27 cellular contexts compared by ENCODE assay signal in the genomic region with DNA sequence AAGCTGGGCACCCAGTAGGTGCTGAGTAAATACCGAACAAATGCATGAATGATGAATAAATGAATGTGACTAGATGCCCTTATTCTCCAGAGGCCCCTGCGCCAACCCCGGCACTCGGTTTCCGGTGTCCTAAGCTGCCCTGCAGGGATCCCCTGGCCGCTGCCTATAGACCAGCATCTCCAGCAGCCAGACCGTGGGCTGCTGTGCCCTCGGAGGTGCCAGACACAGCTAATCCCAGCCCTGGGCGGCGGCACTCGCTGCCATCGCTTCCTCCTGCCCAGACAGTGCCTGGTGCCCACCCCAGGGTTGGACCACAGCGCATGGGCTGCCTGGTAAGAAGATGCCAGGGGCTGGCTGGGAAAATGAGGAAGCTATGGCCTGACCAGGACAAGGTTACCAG. TPM values are rescaled to one million over a fixed set of nuclear protein-coding genes. Genes with fewer than 3 reads are reported as not detected.
A peak's percentile ranks its signal among the peaks of the same experiment; 100 is the strongest.
DNase-seq lines count a peak whose midpoint lies in the region; ATAC-seq and TF ChIP-seq lines count a peak whose summit lies in the region.
"Had no signal": no experiment of that assay in that cellular context is flagged by ENCODE, and none has a peak within 500 bp of the region (broad histone marks: within the 10 kb centered on the region; RNA-seq: fewer than 3 reads in every experiment).

No MANE protein-coding gene starts in this region.

- H2BK5ac ChIP-seq in mesenchymal stem cell (ENCODE audit: low read depth, low read length, poor library complexity, severe bottlenecking): peak overlapping the region; percentile 11

- 96% methylated on average over 13 of the region's 13 CpGs for WGBS in mesenchymal stem cell
- 88% methylated on average over 13 of the region's 13 CpGs for WGBS in smooth muscle cell (ENCODE audit: low lambda C conversion rate)

- H3K4ac ChIP-seq in mesenchymal stem cell (ENCODE audit: low read depth in 1 of 2, low read length in 2 of 2): peak overlapping the region; percentile 60 to 85

- H2BK120ac ChIP-seq in mesenchymal stem cell (ENCODE audit: low read depth, low read length): peak overlapping the region; percentile 43

- H3K23ac ChIP-seq in mesenchymal stem cell (ENCODE audit: low read length in 2 of 2): peak overlapping the region in 1 of 2 experiments; percentile 59

- H3K36me3 ChIP-seq in ACC112 (ENCODE audit: insufficient read depth, low read length) (no peaks in the 10 kb centered on the region), SK-N-MC (ENCODE audit: insufficient read depth, low read length) (no peaks in the 10 kb centered on the region), mesenchymal stem cell (ENCODE audit: control insufficient read depth in 1 of 2, insufficient read depth in 2 of 2, low read depth in 1 of 2, low read length in 2 of 2) (peaks cover 0 to 7% of the 10 kb centered on the region in 2 experiments), smooth muscle cell (ENCODE audit: low read depth) (no peaks in the 10 kb centered on the region)
- H3K36me3 ChIP-seq: esophagus muscularis mucosa, heart right ventricle, lower lobe of right lung, ovary had no signal

- H2BK15ac ChIP-seq in mesenchymal stem cell (ENCODE audit: low read depth, poor library complexity, severe bottlenecking): peak overlapping the region; percentile 85

- H2AFZ ChIP-seq in ACC112 (ENCODE audit: low read length, unreplicated experiment): no peak overlapping the region
- no peak overlapping the region for H2AFZ ChIP-seq in mesenchymal stem cell (ENCODE audit: low read depth, low read length)
- H2AFZ ChIP-seq in smooth muscle cell (ENCODE audit: low read depth): no peak overlapping the region

- H3K27ac ChIP-seq in ACC112 (ENCODE audit: low read depth, low read length): peak overlapping the region; percentile 93
- 0 out of 2 replicates have a peak overlapping the region, but pooled peaks have one; percentile 33 for H3K27ac ChIP-seq in SK-N-MC
- H3K27ac ChIP-seq in mesenchymal stem cell (ENCODE audit: low read length, poor library complexity, severe bottlenecking): peak overlapping the region; percentile 98
- peak overlapping the region; percentile 98 for H3K27ac ChIP-seq in smooth muscle cell (ENCODE audit: low read depth)
- H3K27ac ChIP-seq: body of pancreas, heart right ventricle, lower lobe of right lung, ovary had no signal

- peak overlapping the region; percentile 35 to 98 for H3K18ac ChIP-seq in mesenchymal stem cell (ENCODE audit: low read depth in 1 of 2, low read length in 2 of 2)

- peaks cover 62% of the 10 kb centered on the region for H3F3A ChIP-seq in smooth muscle cell (ENCODE audit: low read depth)

- H3K79me1 ChIP-seq in mesenchymal stem cell (replicated peaks; ENCODE audit: low read length, poor library complexity, severe bottlenecking): peaks cover 4% of the 10 kb centered on the region

- peak overlapping the region; percentile 80 for H4K8ac ChIP-seq in mesenchymal stem cell (ENCODE audit: low read length)

- peaks cover 38% of the 10 kb centered on the region for H4K20me1 ChIP-seq in smooth muscle cell (ENCODE audit: low read depth)

- H4K91ac ChIP-seq in mesenchymal stem cell (ENCODE audit: low read length): peak overlapping the region; percentile 93

- H3K9ac ChIP-seq in SK-N-MC (ENCODE audit: insufficient read length) (no peak overlapping the region), mesenchymal stem cell (ENCODE audit: low read length) (peak overlapping the region; percentile 87), smooth muscle cell (ENCODE audit: low read depth) (peak overlapping the region; percentile 70)

- no peaks in the 10 kb centered on the region for H3K9me3 ChIP-seq in SK-N-MC (ENCODE audit: low read depth, low read length)
- no peaks in the 10 kb centered on the region for H3K9me3 ChIP-seq in mesenchymal stem cell (ENCODE audit: control insufficient read depth, low read length)
- H3K9me3 ChIP-seq in smooth muscle cell (replicated peaks; ENCODE audit: low read depth): no peaks in the 10 kb centered on the region
- H3K9me3 ChIP-seq: body of pancreas, esophagus muscularis mucosa, heart right ventricle, lower lobe of right lung, ovary had no signal

- H3K27me3 ChIP-seq in ACC112 (ENCODE audit: insufficient read depth, low read length): no peaks in the 10 kb centered on the region
- H3K27me3 ChIP-seq in mesenchymal stem cell (ENCODE audit: control insufficient read depth in 1 of 2, insufficient read depth in 1 of 2, low read length in 2 of 2): no peaks in the 10 kb centered on the region
- no peaks in the 10 kb centered on the region for H3K27me3 ChIP-seq in smooth muscle cell (ENCODE audit: low read depth)
- H3K27me3 ChIP-seq: body of pancreas, ovary had no signal

- peak overlapping the region; percentile 84 for H2AK5ac ChIP-seq in mesenchymal stem cell (ENCODE audit: low read length, severe bottlenecking)

- H3K4me1 ChIP-seq in ACC112 (ENCODE audit: control insufficient read depth, insufficient read depth, low read length, unreplicated experiment): peaks cover 87% of the 10 kb centered on the region
- peaks cover 61% of the 10 kb centered on the region for H3K4me1 ChIP-seq in mesenchymal stem cell (ENCODE audit: control insufficient read depth, insufficient read depth, low read depth, low read length)
- H3K4me1 ChIP-seq in smooth muscle cell (ENCODE audit: low read depth): peaks cover 56% of the 10 kb centered on the region

- ATAC-seq in GM21528 (IDR thresholded peaks at IDR 0.05; ENCODE audit: low FRiP score, unreplicated experiment) (no peak), GM21447 (IDR thresholded peaks at IDR 0.05; ENCODE audit: unreplicated experiment) (no peak), HG02938 (IDR thresholded peaks at IDR 0.05; ENCODE audit: unreplicated experiment) (no peak)
- ATAC-seq: body of pancreas; heart right ventricle; lower lobe of right lung; natural killer cell; stimulated activated naive CD8-positive, alpha-beta T cell treated with anti-CD3 and anti-CD28 coated beads, Interleukin-15, Interleukin-2, amounts not matched to agents 100 U/mL and 50 U/mL, for 24 hours had no signal

- peak overlapping the region; percentile 9 to 98 for H2BK12ac ChIP-seq in mesenchymal stem cell (ENCODE audit: low read length in 2 of 2)

- H3K79me2 ChIP-seq in ACC112 (ENCODE audit: control insufficient read depth, insufficient read depth, low read length, unreplicated experiment) (peaks cover 62% of the 10 kb centered on the region), smooth muscle cell (ENCODE audit: low read depth) (peaks cover 69% of the 10 kb centered on the region)

- TF ChIP-seq CTCF in smooth muscle cell (IDR thresholded peaks at IDR 0.05; ENCODE audit: borderline replicate concordance, insufficient read depth, poor library complexity, severe bottlenecking): no peak

- no peak for DNase-seq in SK-N-MC (ENCODE audit: low read depth, low spot score)
- no peak for DNase-seq in mesenchymal stem cell
- DNase-seq in smooth muscle cell (lab: John Stamatoyannopoulos, UW; ENCODE audit: unreplicated experiment): no peak
- no peak for DNase-seq in NCI-H146 (lab: John Stamatoyannopoulos, UW)
- DNase-seq: 8988T; activated CD4-positive, alpha-beta T cell treated with anti-CD3 and anti-CD28 coated beads, Interleukin-2, amount 50 U/mL, for 48 hours; activated naive CD4-positive, alpha-beta T cell treated with Interleukin-2 at 50 U/mL for 16 hours; body of pancreas; DMS79 treated with DMSO at 0.1 percent for 48 hours; foreskin melanocyte; GDM1; heart right ventricle; KG1; lower lobe of right lung; natural killer cell; NCI-H1105 treated with DMSO at 0.1 percent for 48 hours; NCI-H2029; NCI-H524 treated with DMSO at 0.1 percent for 48 hours; ovary; stimulated activated CD4-positive, alpha-beta T cell treated with anti-CD3 and anti-CD28 coated beads, Interleukin-2, amount 100 ng/mL, for 24 hours; stimulated activated naive CD8-positive, alpha-beta T cell treated with anti-CD3 and anti-CD28 coated beads, Interleukin-15, Interleukin-2, amounts not matched to agents 100 U/mL and 50 U/mL, for 24 hours had no signal

- H3K4me2 ChIP-seq in mesenchymal stem cell (ENCODE audit: low read length, poor library complexity, severe bottlenecking) (no peak overlapping the region), smooth muscle cell (peak overlapping the region; percentile 29)

- peak overlapping the region in 1 of 2 experiments; percentile 96 for H3K14ac ChIP-seq in mesenchymal stem cell (ENCODE audit: low read length in 2 of 2)

- H3K4me3 ChIP-seq in ACC112 (ENCODE audit: low read depth, low read length) (no peak overlapping the region), SK-N-MC (no peak overlapping the region), mesenchymal stem cell (ENCODE audit: insufficient read depth in 1 of 2, low read depth in 1 of 2, low read length in 2 of 2) (no peak overlapping the region), smooth muscle cell (no peak overlapping the region)
- H3K4me3 ChIP-seq: body of pancreas, esophagus muscularis mucosa, heart right ventricle, lower lobe of right lung, ovary had no signal

RNA-seq across cellular contexts. Expression of a gene that starts 15.6 kb away (rescaled TPM):
- polyA plus RNA-seq in mesenchymal stem cell (2013, experiment 1 of 2): 223 TPM
- polyA plus RNA-seq in mesenchymal stem cell (2013, experiment 2 of 2): 217 TPM
- 49.1 and 63.3 TPM in 2 replicates for total RNA-seq in smooth muscle cell
- 385 and 437 TPM in 2 replicates for polyA plus RNA-seq in smooth muscle cell
- total RNA-seq: MCF 10A, natural killer cell had no signal

RNA-seq across cellular contexts. Expression of a gene that starts 54.2 kb away (rescaled TPM):
- polyA plus RNA-seq in mesenchymal stem cell (2013, experiment 1 of 2): 40.1 TPM
- 38.8 TPM for polyA plus RNA-seq in mesenchymal stem cell (2013, experiment 2 of 2)
- total RNA-seq in smooth muscle cell: 32.2 and 42.1 TPM in 2 replicates
- 30.7 and 52.0 TPM in 2 replicates for polyA plus RNA-seq in smooth muscle cell

Comparison
In these comparisons a context has a peak if more than half of its experiments do, and no peak if none do; other contexts are left out.
1. H3K27ac ChIP-seq: peak in every context shown above with its lines; median percentile 98 in mesenchymal stem cell; 98 in smooth muscle cell; 93 in ACC112; 33 in SK-N-MC.